In genomic region chr2:118014492-118014824, GRCh38 we compare ENCODE assay signal across 1 cellular context.
TF ChIP-seq lines count a peak whose summit lies in the region.

No MANE protein-coding gene starts in this region.

TF ChIP-seq in HepG2, 621 proteins besides CTCF, POLR2A, EP300 and RAD21 (continued from another document and continues in another):
- TF ChIP-seq ZNF318 (CRISPR knock-in tag; IDR thresholded peaks at IDR 0.05), result no peak
- no peak for TF ChIP-seq GTF3A (CRISPR knock-in tag; conservative IDR thresholded peaks at IDR 0.05)
- TF ChIP-seq ZNF746 (CRISPR knock-in tag; IDR thresholded peaks at IDR 0.05), result no peak
- TF ChIP-seq, protein P1, sequence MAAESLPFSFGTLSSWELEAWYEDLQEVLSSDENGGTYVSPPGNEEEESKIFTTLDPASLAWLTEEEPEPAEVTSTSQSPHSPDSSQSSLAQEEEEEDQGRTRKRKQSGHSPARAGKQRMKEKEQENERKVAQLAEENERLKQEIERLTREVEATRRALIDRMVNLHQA (CRISPR knock-in tag; IDR thresholded peaks at IDR 0.05), result no peak
- TF ChIP-seq EED (CRISPR knock-in tag; IDR thresholded peaks at IDR 0.05), result peak; percentile 94
- TF ChIP-seq ZNF367 (CRISPR knock-in tag; IDR thresholded peaks at IDR 0.05; ENCODE audit: borderline replicate concordance), result 0 out of 2 replicates have a peak, but pooled peaks have one; percentile 16
- no peak for TF ChIP-seq ZNF7 (CRISPR knock-in tag; IDR thresholded peaks at IDR 0.05)
- TF ChIP-seq ZNF841 (CRISPR knock-in tag; IDR thresholded peaks at IDR 0.05; ENCODE audit: borderline replicate concordance), result no peak
- TF ChIP-seq ZFP82 (CRISPR knock-in tag; IDR thresholded peaks at IDR 0.05; ENCODE audit: borderline replicate concordance), result no peak
- TF ChIP-seq CBFB (CRISPR knock-in tag; IDR thresholded peaks at IDR 0.05), result 0 out of 2 replicates have a peak, but pooled peaks have one; percentile 0
- TF ChIP-seq PLRG1 (conservative IDR thresholded peaks at IDR 0.05), result no peak
- TF ChIP-seq SIX1 (CRISPR knock-in tag; IDR thresholded peaks at IDR 0.05; ENCODE audit: borderline replicate concordance), result peak; percentile 4; the same call in 1 of the 2 replicates
- 0 out of 2 replicates have a peak, but pooled peaks have one; percentile 30 for TF ChIP-seq HOXD1 (CRISPR knock-in tag; IDR thresholded peaks at IDR 0.05)
- TF ChIP-seq ZFP37 (CRISPR knock-in tag; IDR thresholded peaks at IDR 0.05; ENCODE audit: borderline replicate concordance), result peak; percentile 73; the same call in 1 of the 2 replicates
- no peak for TF ChIP-seq ZNF772 (CRISPR knock-in tag; IDR thresholded peaks at IDR 0.05)
- TF ChIP-seq CAMTA2 (CRISPR knock-in tag; IDR thresholded peaks at IDR 0.05; ENCODE audit: borderline replicate concordance), result 0 out of 2 replicates have a peak, but pooled peaks have one; percentile 30
- TF ChIP-seq, protein P2, sequence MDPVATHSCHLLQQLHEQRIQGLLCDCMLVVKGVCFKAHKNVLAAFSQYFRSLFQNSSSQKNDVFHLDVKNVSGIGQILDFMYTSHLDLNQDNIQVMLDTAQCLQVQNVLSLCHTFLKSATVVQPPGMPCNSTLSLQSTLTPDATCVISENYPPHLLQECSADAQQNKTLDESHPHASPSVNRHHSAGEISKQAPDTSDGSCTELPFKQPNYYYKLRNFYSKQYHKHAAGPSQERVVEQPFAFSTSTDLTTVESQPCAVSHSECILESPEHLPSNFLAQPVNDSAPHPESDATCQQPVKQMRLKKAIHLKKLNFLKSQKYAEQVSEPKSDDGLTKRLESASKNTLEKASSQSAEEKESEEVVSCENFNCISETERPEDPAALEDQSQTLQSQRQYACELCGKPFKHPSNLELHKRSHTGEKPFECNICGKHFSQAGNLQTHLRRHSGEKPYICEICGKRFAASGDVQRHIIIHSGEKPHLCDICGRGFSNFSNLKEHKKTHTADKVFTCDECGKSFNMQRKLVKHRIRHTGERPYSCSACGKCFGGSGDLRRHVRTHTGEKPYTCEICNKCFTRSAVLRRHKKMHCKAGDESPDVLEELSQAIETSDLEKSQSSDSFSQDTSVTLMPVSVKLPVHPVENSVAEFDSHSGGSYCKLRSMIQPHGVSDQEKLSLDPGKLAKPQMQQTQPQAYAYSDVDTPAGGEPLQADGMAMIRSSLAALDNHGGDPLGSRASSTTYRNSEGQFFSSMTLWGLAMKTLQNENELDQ (CRISPR knock-in tag; IDR thresholded peaks at IDR 0.05; ENCODE audit: borderline replicate concordance), result no peak
- no peak for TF ChIP-seq RFX5 (IDR thresholded peaks at IDR 0.05; ENCODE audit: low read depth, low read length)
- TF ChIP-seq ARNTL (CRISPR knock-in tag; IDR thresholded peaks at IDR 0.05), result no peak
- no peak for TF ChIP-seq ZNF101 (CRISPR knock-in tag; IDR thresholded peaks at IDR 0.05; ENCODE audit: borderline replicate concordance, low read depth)
- 0 out of 2 replicates have a peak, but pooled peaks have one; percentile 62 for TF ChIP-seq ELF4 (CRISPR knock-in tag; IDR thresholded peaks at IDR 0.05; ENCODE audit: borderline replicate concordance)
- TF ChIP-seq RXRB (CRISPR knock-in tag; IDR thresholded peaks at IDR 0.05; ENCODE audit: borderline replicate concordance), result no peak
- no peak for TF ChIP-seq RAD51 (IDR thresholded peaks at IDR 0.05; ENCODE audit: borderline replicate concordance)
- TF ChIP-seq, protein P3, sequence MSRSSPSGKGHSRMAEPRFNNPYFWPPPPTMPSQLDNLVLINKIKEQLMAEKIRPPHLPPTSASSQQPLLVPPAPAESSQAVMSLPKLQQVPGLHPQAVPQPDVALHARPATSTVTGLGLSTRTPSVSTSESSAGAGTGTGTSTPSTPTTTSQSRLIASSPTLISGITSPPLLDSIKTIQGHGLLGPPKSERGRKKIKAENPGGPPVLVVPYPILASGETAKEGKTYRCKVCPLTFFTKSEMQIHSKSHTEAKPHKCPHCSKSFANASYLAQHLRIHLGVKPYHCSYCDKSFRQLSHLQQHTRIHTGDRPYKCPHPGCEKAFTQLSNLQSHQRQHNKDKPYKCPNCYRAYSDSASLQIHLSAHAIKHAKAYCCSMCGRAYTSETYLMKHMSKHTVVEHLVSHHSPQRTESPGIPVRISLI (CRISPR knock-in tag; IDR thresholded peaks at IDR 0.05; ENCODE audit: borderline replicate concordance), result no peak
- TF ChIP-seq SOX6 (IDR thresholded peaks at IDR 0.05), result no peak
- 0 out of 2 replicates have a peak, but pooled peaks have one; percentile 0 for TF ChIP-seq SOX6 (CRISPR knock-in tag; IDR thresholded peaks at IDR 0.05)
- TF ChIP-seq TSC22D2 (CRISPR knock-in tag; IDR thresholded peaks at IDR 0.05; ENCODE audit: borderline replicate concordance), result no peak
- TF ChIP-seq, protein P4, sequence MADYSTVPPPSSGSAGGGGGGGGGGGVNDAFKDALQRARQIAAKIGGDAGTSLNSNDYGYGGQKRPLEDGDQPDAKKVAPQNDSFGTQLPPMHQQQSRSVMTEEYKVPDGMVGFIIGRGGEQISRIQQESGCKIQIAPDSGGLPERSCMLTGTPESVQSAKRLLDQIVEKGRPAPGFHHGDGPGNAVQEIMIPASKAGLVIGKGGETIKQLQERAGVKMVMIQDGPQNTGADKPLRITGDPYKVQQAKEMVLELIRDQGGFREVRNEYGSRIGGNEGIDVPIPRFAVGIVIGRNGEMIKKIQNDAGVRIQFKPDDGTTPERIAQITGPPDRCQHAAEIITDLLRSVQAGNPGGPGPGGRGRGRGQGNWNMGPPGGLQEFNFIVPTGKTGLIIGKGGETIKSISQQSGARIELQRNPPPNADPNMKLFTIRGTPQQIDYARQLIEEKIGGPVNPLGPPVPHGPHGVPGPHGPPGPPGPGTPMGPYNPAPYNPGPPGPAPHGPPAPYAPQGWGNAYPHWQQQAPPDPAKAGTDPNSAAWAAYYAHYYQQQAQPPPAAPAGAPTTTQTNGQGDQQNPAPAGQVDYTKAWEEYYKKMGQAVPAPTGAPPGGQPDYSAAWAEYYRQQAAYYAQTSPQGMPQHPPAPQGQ (CRISPR knock-in tag; IDR thresholded peaks at IDR 0.05; ENCODE audit: borderline replicate concordance), result no peak
- TF ChIP-seq ZNF747 (CRISPR knock-in tag; IDR thresholded peaks at IDR 0.05; ENCODE audit: borderline replicate concordance), result peak; percentile 66; the same call in 1 of the 2 replicates
- TF ChIP-seq, protein P5, sequence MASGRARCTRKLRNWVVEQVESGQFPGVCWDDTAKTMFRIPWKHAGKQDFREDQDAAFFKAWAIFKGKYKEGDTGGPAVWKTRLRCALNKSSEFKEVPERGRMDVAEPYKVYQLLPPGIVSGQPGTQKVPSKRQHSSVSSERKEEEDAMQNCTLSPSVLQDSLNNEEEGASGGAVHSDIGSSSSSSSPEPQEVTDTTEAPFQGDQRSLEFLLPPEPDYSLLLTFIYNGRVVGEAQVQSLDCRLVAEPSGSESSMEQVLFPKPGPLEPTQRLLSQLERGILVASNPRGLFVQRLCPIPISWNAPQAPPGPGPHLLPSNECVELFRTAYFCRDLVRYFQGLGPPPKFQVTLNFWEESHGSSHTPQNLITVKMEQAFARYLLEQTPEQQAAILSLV (CRISPR knock-in tag; IDR thresholded peaks at IDR 0.05; ENCODE audit: borderline replicate concordance), result no peak
- TF ChIP-seq TOE1 (CRISPR knock-in tag; IDR thresholded peaks at IDR 0.05), result no peak
- no peak for TF ChIP-seq CCAR2 (optimal IDR thresholded peaks at IDR 0.05; ENCODE audit: low read depth, low read length)
- no peak for TF ChIP-seq ZNF280B (CRISPR knock-in tag; IDR thresholded peaks at IDR 0.05; ENCODE audit: borderline replicate concordance)
- TF ChIP-seq, protein P6, sequence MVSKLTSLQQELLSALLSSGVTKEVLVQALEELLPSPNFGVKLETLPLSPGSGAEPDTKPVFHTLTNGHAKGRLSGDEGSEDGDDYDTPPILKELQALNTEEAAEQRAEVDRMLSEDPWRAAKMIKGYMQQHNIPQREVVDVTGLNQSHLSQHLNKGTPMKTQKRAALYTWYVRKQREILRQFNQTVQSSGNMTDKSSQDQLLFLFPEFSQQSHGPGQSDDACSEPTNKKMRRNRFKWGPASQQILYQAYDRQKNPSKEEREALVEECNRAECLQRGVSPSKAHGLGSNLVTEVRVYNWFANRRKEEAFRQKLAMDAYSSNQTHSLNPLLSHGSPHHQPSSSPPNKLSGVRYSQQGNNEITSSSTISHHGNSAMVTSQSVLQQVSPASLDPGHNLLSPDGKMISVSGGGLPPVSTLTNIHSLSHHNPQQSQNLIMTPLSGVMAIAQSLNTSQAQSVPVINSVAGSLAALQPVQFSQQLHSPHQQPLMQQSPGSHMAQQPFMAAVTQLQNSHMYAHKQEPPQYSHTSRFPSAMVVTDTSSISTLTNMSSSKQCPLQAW (CRISPR knock-in tag; IDR thresholded peaks at IDR 0.05), result no peak
- TF ChIP-seq SOX5 (CRISPR knock-in tag; IDR thresholded peaks at IDR 0.05; ENCODE audit: borderline replicate concordance), result no peak
- TF ChIP-seq ZNF121 (CRISPR knock-in tag; IDR thresholded peaks at IDR 0.05), result no peak
- no peak for TF ChIP-seq GPN1 (CRISPR knock-in tag; IDR thresholded peaks at IDR 0.05; ENCODE audit: borderline replicate concordance)
- TF ChIP-seq MAFK (conservative IDR thresholded peaks at IDR 0.05 in 1 of 2, IDR thresholded peaks at IDR 0.05 in 1 of 2; ENCODE audit: low read length in 2 of 2), result no peak
- no peak for TF ChIP-seq ZNF644 (CRISPR knock-in tag; IDR thresholded peaks at IDR 0.05; ENCODE audit: low read depth)
- TF ChIP-seq ZNF788 (CRISPR knock-in tag; IDR thresholded peaks at IDR 0.05; ENCODE audit: borderline replicate concordance), result peak; percentile 77; the same call in 1 of the 2 replicates
- TF ChIP-seq DBP (CRISPR knock-in tag; IDR thresholded peaks at IDR 0.05; ENCODE audit: not compliant biosample characterization), result peak; percentile 48
- TF ChIP-seq AGO1 (IDR thresholded peaks at IDR 0.05; ENCODE audit: low read depth, low read length, poor library complexity, severe bottlenecking), result no peak
- TF ChIP-seq ZNF331 (CRISPR knock-in tag; IDR thresholded peaks at IDR 0.05), result 0 out of 2 replicates have a peak, but pooled peaks have one; percentile 4
- TF ChIP-seq BCL6 (CRISPR knock-in tag; IDR thresholded peaks at IDR 0.05), result no peak
